Comparison of ENCODE assay signal across 15 cellular contexts in the genomic region with DNA sequence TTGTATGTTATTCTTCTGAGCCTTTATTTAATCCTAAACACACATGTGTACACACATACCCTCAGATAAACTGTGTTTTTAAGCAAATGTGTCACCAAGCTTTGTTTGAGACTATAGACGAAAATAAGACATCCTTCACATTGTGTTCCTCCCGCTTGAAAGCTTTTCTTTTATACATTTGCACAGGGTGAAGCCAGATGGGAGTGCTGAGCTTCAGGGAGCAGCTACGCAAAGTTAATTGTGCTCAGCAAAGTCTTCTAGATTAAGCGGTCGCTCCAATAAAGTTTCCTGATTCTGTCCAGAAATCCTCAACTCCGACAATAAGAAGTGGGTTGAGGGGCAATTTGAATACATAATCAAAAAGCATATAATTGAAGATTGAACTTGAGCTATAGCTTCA.
DNase-seq lines count a peak whose midpoint lies in the region; TF ChIP-seq lines count a peak whose summit lies in the region.
"Had no signal": no experiment of that assay in that cellular context is flagged by ENCODE, and none has a peak within 500 bp of the region (broad histone marks: within the 10 kb centered on the region; RNA-seq: fewer than 3 reads in every experiment).

No MANE protein-coding gene starts in this region.

- no peaks in the 10 kb centered on the region for H3K79me2 ChIP-seq in neural progenitor cell (ENCODE audit: low read depth)

- DNase-seq in medulla oblongata (ENCODE audit: extremely low spot score) (peak; percentile 23), neural progenitor cell (ENCODE audit: low spot score) (peak; percentile 59), superior temporal gyrus (ENCODE audit: extremely low spot score) (peak; percentile 37), anterior cingulate cortex (lab: John Stamatoyannopoulos, UW) (no peak), NCI-H2029 treated with DMSO at 0.1 percent for 48 hours (lab: John Stamatoyannopoulos, UW) (no peak), GM10266 (ENCODE audit: extremely low spot score) (no peak)
- DNase-seq: AML-193; C1 segment of cervical spinal cord; CD4-positive, CD25-positive, alpha-beta regulatory T cell; CD8-positive, alpha-beta memory T cell; COR-L47; DMS 273 treated with DMSO at 0.1 percent for 48 hours; GM23248 had no signal

- TF ChIP-seq CTCF in neural progenitor cell (IDR thresholded peaks at IDR 0.05) = no peak
- no peak for TF ChIP-seq CTCF in GM10266 (IDR thresholded peaks at IDR 0.05; ENCODE audit: control insufficient read depth, insufficient read depth, low read depth, missing control alignments)

- H3K27ac ChIP-seq in BLaER1 treated with 17β-estradiol and CSF1 and Interleukin-3, amounts not matched to agents 10 nM and 100 nM = peak overlapping the region; percentile 11 to 97 (median 91); a peak in 19 of 22 replicates
- H3K27ac ChIP-seq in neural progenitor cell = no peak overlapping the region
- H3K27ac ChIP-seq: GM23248 had no signal

- H3K4me3 ChIP-seq in BLaER1 treated with 17β-estradiol and CSF1 and Interleukin-3, amounts not matched to agents 10 nM and 100 nM = peak overlapping the region in 9 of 10 experiments; percentile 39 to 59 (median 56); a peak in 16 of 20 replicates
- no peak overlapping the region for H3K4me3 ChIP-seq in neural progenitor cell
- H3K4me3 ChIP-seq: GM23248, HAP-1 had no signal

- H3K9me3 Mint-ChIP-seq in neural progenitor cell = no peaks in the 10 kb centered on the region

- no peak overlapping the region for H3K27ac Mint-ChIP-seq in neural progenitor cell
- H3K27ac Mint-ChIP-seq: CD4-positive, CD25-positive, alpha-beta regulatory T cell; CD8-positive, alpha-beta memory T cell had no signal

- H3K9me3 ChIP-seq in BLaER1 treated with 17β-estradiol and CSF1 and Interleukin-3, amounts not matched to agents 10 nM and 100 nM (replicated peaks in 1 of 11) = peaks cover 7 to 33% (median 25%) of the 10 kb centered on the region in 11 experiments; a peak in 21 of 22 replicates
- H3K9me3 ChIP-seq in neural progenitor cell (ENCODE audit: low read depth) = no peaks in the 10 kb centered on the region
- H3K9me3 ChIP-seq: HAP-1 had no signal

- no peak overlapping the region for H2AFZ ChIP-seq in neural progenitor cell (replicated peaks)
- H2AFZ ChIP-seq: GM23248 had no signal

- H3K4me1 ChIP-seq in BLaER1 treated with 17β-estradiol and CSF1 and Interleukin-3, amounts not matched to agents 10 nM and 100 nM = peaks cover 71 to 86% (median 82%) of the 10 kb centered on the region in 10 experiments
- H3K4me1 ChIP-seq in neural progenitor cell = peaks cover 63% of the 10 kb centered on the region

- no peak overlapping the region for H3K4me3 Mint-ChIP-seq in neural progenitor cell
- H3K4me3 Mint-ChIP-seq: CD4-positive, CD25-positive, alpha-beta regulatory T cell; CD8-positive, alpha-beta memory T cell had no signal

- H3K36me3 Mint-ChIP-seq in neural progenitor cell = no peaks in the 10 kb centered on the region
- H3K36me3 Mint-ChIP-seq: CD4-positive, CD25-positive, alpha-beta regulatory T cell; CD8-positive, alpha-beta memory T cell had no signal

- peaks cover 0 to 5% (median 0%) of the 10 kb centered on the region in 11 experiments; a peak in 1 of 22 replicates for H3K36me3 ChIP-seq in BLaER1 treated with 17β-estradiol and CSF1 and Interleukin-3, amounts not matched to agents 10 nM and 100 nM
- H3K36me3 ChIP-seq in neural progenitor cell = no peaks in the 10 kb centered on the region
- H3K36me3 ChIP-seq: HAP-1 had no signal

- no peaks in the 10 kb centered on the region for H4K20me1 ChIP-seq in BLaER1 treated with 17β-estradiol and CSF1 and Interleukin-3, amounts not matched to agents 10 nM and 100 nM
- no peaks in the 10 kb centered on the region for H4K20me1 ChIP-seq in neural progenitor cell (ENCODE audit: low read depth)

- peak overlapping the region in 8 of 11 experiments; percentile 74 to 86 (median 82); a peak in 17 of 22 replicates for H3K9ac ChIP-seq in BLaER1 treated with 17β-estradiol and CSF1 and Interleukin-3, amounts not matched to agents 10 nM and 100 nM
- H3K9ac ChIP-seq in neural progenitor cell = no peak overlapping the region
- H3K9ac ChIP-seq: GM23248 had no signal

- peaks cover 33% of the 10 kb centered on the region for H3F3A ChIP-seq in neural progenitor cell (ENCODE audit: low read depth)

- H3K4me2 ChIP-seq in BLaER1 treated with 17β-estradiol and CSF1 and Interleukin-3, amounts not matched to agents 10 nM and 100 nM = peak overlapping the region; percentile 81 to 96 (median 90)
- H3K4me2 ChIP-seq in neural progenitor cell = peak overlapping the region; percentile 45

- peaks cover 4% of the 10 kb centered on the region for H3K27me3 Mint-ChIP-seq in neural progenitor cell (ENCODE audit: insufficient read depth, low read depth)
- H3K27me3 Mint-ChIP-seq: CD4-positive, CD25-positive, alpha-beta regulatory T cell had no signal

- no peaks in the 10 kb centered on the region for H3K27me3 ChIP-seq in BLaER1 treated with 17β-estradiol and CSF1 and Interleukin-3, amounts not matched to agents 10 nM and 100 nM
- no peaks in the 10 kb centered on the region for H3K27me3 ChIP-seq in neural progenitor cell

- peaks cover 50% of the 10 kb centered on the region for H3K4me1 Mint-ChIP-seq in neural progenitor cell
- H3K4me1 Mint-ChIP-seq: CD4-positive, CD25-positive, alpha-beta regulatory T cell; CD8-positive, alpha-beta memory T cell had no signal

Comparison
In these comparisons a context has a peak if more than half of its experiments do, and no peak if none do; other contexts are left out.
1. DNase-seq: peak in medulla oblongata (single experiment), neural progenitor cell (single experiment) and superior temporal gyrus (single experiment); none in anterior cingulate cortex (0 of 58), NCI-H2029 treated with DMSO at 0.1 percent for 48 hours (single experiment) and GM10266 (single experiment).